1 cellular context compared by ENCODE assay signal in the genomic region with DNA sequence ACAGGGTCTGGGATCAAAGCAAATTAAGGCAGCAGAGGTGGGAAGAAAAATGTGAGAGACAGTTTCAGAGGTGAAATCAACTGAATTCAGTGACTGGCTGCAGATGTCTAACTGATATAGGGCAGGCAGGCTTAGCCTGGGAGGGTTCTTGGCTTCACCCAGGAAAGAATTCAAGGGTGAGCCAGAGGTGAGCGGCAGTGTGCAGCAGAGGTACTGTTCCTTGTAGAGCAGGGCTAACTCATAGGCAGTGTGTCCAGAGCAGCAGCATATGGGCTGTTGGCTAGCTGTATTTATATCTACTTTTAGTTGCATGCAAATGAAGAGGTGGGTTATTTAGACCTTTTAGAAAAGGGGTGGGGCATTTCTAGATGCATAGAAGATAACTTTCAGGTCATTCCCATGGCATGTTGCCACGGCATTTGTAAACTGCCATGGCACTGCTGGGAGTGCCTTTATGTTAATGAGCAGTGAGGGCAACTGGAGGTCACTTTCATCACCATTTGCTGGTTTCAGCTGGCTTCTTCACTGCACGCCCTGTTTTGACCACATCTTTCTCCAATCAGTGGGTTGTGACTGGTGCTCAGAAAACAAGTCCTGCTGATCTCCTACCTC.
TF ChIP-seq lines count a peak whose summit lies in the region.

No MANE protein-coding gene starts in this region.

TF ChIP-seq in SK-N-SH treated with all-trans-retinoic acid at 6 μM for 48 hours, 23 proteins besides CTCF, POLR2A, EP300 and RAD21 (continued from another document):
- TF ChIP-seq, protein P1, sequence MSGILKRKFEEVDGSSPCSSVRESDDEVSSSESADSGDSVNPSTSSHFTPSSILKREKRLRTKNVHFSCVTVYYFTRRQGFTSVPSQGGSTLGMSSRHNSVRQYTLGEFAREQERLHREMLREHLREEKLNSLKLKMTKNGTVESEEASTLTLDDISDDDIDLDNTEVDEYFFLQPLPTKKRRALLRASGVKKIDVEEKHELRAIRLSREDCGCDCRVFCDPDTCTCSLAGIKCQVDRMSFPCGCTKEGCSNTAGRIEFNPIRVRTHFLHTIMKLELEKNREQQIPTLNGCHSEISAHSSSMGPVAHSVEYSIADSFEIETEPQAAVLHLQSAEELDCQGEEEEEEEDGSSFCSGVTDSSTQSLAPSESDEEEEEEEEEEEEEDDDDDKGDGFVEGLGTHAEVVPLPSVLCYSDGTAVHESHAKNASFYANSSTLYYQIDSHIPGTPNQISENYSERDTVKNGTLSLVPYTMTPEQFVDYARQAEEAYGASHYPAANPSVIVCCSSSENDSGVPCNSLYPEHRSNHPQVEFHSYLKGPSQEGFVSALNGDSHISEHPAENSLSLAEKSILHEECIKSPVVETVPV (CRISPR knock-in tag; IDR thresholded peaks at IDR 0.05) = no peak
- no peak for TF ChIP-seq TCF4 (CRISPR knock-in tag; IDR thresholded peaks at IDR 0.05; ENCODE audit: borderline replicate concordance)
- TF ChIP-seq ZC3H10 (CRISPR knock-in tag; IDR thresholded peaks at IDR 0.05) = no peak
- no peak for TF ChIP-seq TSHZ2 (CRISPR knock-in tag; IDR thresholded peaks at IDR 0.05)
- TF ChIP-seq SNAI2 (CRISPR knock-in tag; IDR thresholded peaks at IDR 0.05) = no peak
- no peak for TF ChIP-seq PATZ1 (CRISPR knock-in tag; IDR thresholded peaks at IDR 0.05; ENCODE audit: borderline replicate concordance)
- TF ChIP-seq CSDC2 (CRISPR knock-in tag; IDR thresholded peaks at IDR 0.05) = no peak
- TF ChIP-seq, protein P2, sequence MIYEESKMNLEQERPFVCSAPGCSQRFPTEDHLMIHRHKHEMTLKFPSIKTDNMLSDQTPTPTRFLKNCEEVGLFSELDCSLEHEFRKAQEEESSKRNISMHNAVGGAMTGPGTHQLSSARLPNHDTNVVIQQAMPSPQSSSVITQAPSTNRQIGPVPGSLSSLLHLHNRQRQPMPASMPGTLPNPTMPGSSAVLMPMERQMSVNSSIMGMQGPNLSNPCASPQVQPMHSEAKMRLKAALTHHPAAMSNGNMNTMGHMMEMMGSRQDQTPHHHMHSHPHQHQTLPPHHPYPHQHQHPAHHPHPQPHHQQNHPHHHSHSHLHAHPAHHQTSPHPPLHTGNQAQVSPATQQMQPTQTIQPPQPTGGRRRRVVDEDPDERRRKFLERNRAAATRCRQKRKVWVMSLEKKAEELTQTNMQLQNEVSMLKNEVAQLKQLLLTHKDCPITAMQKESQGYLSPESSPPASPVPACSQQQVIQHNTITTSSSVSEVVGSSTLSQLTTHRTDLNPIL (CRISPR knock-in tag; IDR thresholded peaks at IDR 0.05; ENCODE audit: low read depth) = no peak
- TF ChIP-seq ZFP30 (CRISPR knock-in tag; IDR thresholded peaks at IDR 0.05) = no peak
- TF ChIP-seq, protein P3, sequence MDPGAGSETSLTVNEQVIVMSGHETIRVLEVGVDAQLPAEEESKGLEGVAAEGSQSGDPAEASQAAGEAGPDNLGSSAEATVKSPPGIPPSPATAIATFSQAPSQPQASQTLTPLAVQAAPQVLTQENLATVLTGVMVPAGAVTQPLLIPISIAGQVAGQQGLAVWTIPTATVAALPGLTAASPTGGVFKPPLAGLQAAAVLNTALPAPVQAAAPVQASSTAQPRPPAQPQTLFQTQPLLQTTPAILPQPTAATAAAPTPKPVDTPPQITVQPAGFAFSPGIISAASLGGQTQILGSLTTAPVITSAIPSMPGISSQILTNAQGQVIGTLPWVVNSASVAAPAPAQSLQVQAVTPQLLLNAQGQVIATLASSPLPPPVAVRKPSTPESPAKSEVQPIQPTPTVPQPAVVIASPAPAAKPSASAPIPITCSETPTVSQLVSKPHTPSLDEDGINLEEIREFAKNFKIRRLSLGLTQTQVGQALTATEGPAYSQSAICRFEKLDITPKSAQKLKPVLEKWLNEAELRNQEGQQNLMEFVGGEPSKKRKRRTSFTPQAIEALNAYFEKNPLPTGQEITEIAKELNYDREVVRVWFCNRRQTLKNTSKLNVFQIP (CRISPR knock-in tag; IDR thresholded peaks at IDR 0.05; ENCODE audit: borderline replicate concordance, low read depth) = no peak
- TF ChIP-seq OSR1 (CRISPR knock-in tag; IDR thresholded peaks at IDR 0.05) = no peak
- no peak for TF ChIP-seq ARNTL (CRISPR knock-in tag; IDR thresholded peaks at IDR 0.05; ENCODE audit: borderline replicate concordance, low read depth)
- TF ChIP-seq ZFP3 (CRISPR knock-in tag; IDR thresholded peaks at IDR 0.05) = no peak
